In the genomic region with DNA sequence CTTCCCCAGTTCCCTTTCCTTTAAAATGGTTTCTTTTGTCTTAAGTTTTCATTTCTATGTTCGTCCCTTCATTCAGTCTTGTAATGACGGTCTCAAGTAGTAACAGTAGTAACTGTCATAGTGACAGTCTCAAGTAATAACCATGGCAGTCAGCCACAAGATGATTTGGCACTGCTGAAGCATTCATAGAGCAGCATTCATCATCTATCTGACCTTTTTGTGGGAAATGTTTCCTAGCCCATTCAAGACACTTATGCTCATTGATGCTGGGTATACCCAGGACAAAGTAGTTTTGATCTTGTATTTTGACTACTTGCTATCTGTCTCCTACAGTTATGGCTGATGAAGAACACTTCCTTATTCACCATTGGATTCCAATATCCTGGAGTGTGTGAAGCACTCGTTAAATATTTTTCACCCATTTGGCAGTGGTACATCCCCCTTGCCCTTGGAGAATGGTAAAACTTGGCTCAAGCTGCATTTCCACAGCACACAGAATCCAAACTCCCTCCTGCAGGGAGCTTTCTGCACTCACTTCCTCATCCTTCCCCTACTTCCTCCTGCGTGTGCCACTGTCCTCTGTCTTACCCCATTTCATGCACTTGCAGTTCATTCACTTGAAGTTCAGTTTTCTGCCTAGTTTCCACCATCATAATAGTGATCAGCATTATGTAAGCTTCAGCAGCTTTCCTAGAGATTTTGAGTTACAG, we compare ENCODE assay signal across 12 cellular contexts. TPM values are rescaled to one million over a fixed set of nuclear protein-coding genes. Genes with fewer than 3 reads are reported as not detected.
A peak's percentile ranks its signal among the peaks of the same experiment; 100 is the strongest.
DNase-seq lines count a peak whose midpoint lies in the region; ATAC-seq and TF ChIP-seq lines count a peak whose summit lies in the region.
"Had no signal": no experiment of that assay in that cellular context is flagged by ENCODE, and none has a peak within 500 bp of the region (broad histone marks: within the 10 kb centered on the region; RNA-seq: fewer than 3 reads in every experiment).

No MANE protein-coding gene starts in this region.

- no peak for TF ChIP-seq EP300 in transverse colon (IDR thresholded peaks at IDR 0.05; ENCODE audit: low read depth)

- peak in 1 of 2 donors; percentile 27 for DNase-seq in activated T-cell treated with anti-CD3 and anti-CD28 coated beads, Interleukin-2, amount 50 U/mL, for 72 hours
- DNase-seq in activated T-cell treated with anti-CD3 and anti-CD28 coated beads for 4 hours (no peak), right lobe of liver (no peak), transverse colon (no peak), HuH-7 (ENCODE audit: low spot score) (no peak), neural progenitor cell (ENCODE audit: low spot score) (no peak), NCI-H2029 treated with DMSO at 0.1 percent for 48 hours (lab: John Stamatoyannopoulos, UW) (no peak)
- DNase-seq: foreskin melanocyte; stimulated activated CD4-positive, alpha-beta T cell treated with anti-CD3 and anti-CD28 coated beads, Interleukin-2, amount 100 ng/mL, for 24 hours had no signal

- in situ Hi-C loops in transverse colon (cut with MboI; ENCODE audit: low pct_ligation_motif_present in 1 of 4, low pct_unique_long_range_greater_than_20kb in 1 of 4, low sequenced_read_pairs in 3 of 4) = no loop called here

- no peaks in the 10 kb centered on the region for H3K27me3 Mint-ChIP-seq in activated T-cell treated with anti-CD3 and anti-CD28 coated beads, Interleukin-2, amount 50 U/mL, for 72 hours (ENCODE audit: low read depth)
- H3K27me3 Mint-ChIP-seq in activated T-helper 17 cell treated with anti-CD3 and anti-CD28 coated beads, Interleukin-2, amount 50 U/mL, for 72 hours = no peaks in the 10 kb centered on the region
- H3K27me3 Mint-ChIP-seq in neural progenitor cell (ENCODE audit: insufficient read depth, low read depth) = peaks cover 5% of the 10 kb centered on the region

- H3K27ac Mint-ChIP-seq in activated T-cell treated with anti-CD3 and anti-CD28 coated beads, Interleukin-2, amount 50 U/mL, for 72 hours = peak overlapping the region; percentile 16
- H3K27ac Mint-ChIP-seq in activated T-helper 17 cell treated with anti-CD3 and anti-CD28 coated beads, Interleukin-2, amount 50 U/mL, for 72 hours = peak overlapping the region; percentile 81
- H3K27ac Mint-ChIP-seq in neural progenitor cell = no peak overlapping the region

- H3K4me1 ChIP-seq in right lobe of liver (peaks cover 0 to 13% (median 0%) of the 10 kb centered on the region in 4 donors), transverse colon (peaks cover 0 to 12% (median 5%) of the 10 kb centered on the region in 4 donors), neural progenitor cell (no peaks in the 10 kb centered on the region)

- no peak for TF ChIP-seq CTCF in right lobe of liver (IDR thresholded peaks at IDR 0.05)
- TF ChIP-seq CTCF in transverse colon (IDR thresholded peaks at IDR 0.05) = no peak
- no peak for TF ChIP-seq CTCF in neural progenitor cell (IDR thresholded peaks at IDR 0.05)

- peaks cover 11 to 20% of the 10 kb centered on the region in 2 donors for H3K9me3 Mint-ChIP-seq in activated T-cell treated with anti-CD3 and anti-CD28 coated beads, Interleukin-2, amount 50 U/mL, for 72 hours
- H3K9me3 Mint-ChIP-seq in activated T-helper 17 cell treated with anti-CD3 and anti-CD28 coated beads, Interleukin-2, amount 50 U/mL, for 72 hours = peaks cover 8% of the 10 kb centered on the region
- H3K9me3 Mint-ChIP-seq in neural progenitor cell = peaks cover 6% of the 10 kb centered on the region

- peaks cover 21 to 22% of the 10 kb centered on the region in 2 donors for H3K36me3 Mint-ChIP-seq in activated T-cell treated with anti-CD3 and anti-CD28 coated beads, Interleukin-2, amount 50 U/mL, for 72 hours (ENCODE audit: insufficient read depth in 2 of 2)
- H3K36me3 Mint-ChIP-seq in activated T-helper 17 cell treated with anti-CD3 and anti-CD28 coated beads, Interleukin-2, amount 50 U/mL, for 72 hours (ENCODE audit: low read depth) = no peaks in the 10 kb centered on the region
- H3K36me3 Mint-ChIP-seq in neural progenitor cell = no peaks in the 10 kb centered on the region

- intact Hi-C loops in right lobe of liver (cut with DNase I) = no loop called here
- intact Hi-C loops in transverse colon (cut with DNase I; ENCODE audit: low total_unique reads) = no loop called here

- H3K36me3 ChIP-seq in right lobe of liver (no peaks in the 10 kb centered on the region), transverse colon (no peaks in the 10 kb centered on the region), neural progenitor cell (no peaks in the 10 kb centered on the region)
- H3K36me3 ChIP-seq: cardiac muscle cell had no signal

- peak; percentile 86 to 88 for ATAC-seq in activated T-cell treated with anti-CD3 and anti-CD28 coated beads, Interleukin-2, amount 50 U/mL, for 72 hours (replicated peaks in 1 of 2)
- ATAC-seq in activated T-helper 17 cell treated with anti-CD3 and anti-CD28 coated beads, Interleukin-2, amount 50 U/mL, for 72 hours (replicated peaks) = peak; percentile 82
- peak; percentile 69 to 80 (median 72) for ATAC-seq in right lobe of liver

- H3K4me1 Mint-ChIP-seq in activated T-cell treated with anti-CD3 and anti-CD28 coated beads, Interleukin-2, amount 50 U/mL, for 72 hours (ENCODE audit: low read depth) = peaks cover 33% of the 10 kb centered on the region
- H3K4me1 Mint-ChIP-seq in activated T-helper 17 cell treated with anti-CD3 and anti-CD28 coated beads, Interleukin-2, amount 50 U/mL, for 72 hours = peaks cover 17% of the 10 kb centered on the region
- H3K4me1 Mint-ChIP-seq in neural progenitor cell = no peaks in the 10 kb centered on the region

- no peaks in the 10 kb centered on the region for H4K20me1 ChIP-seq in neural progenitor cell (ENCODE audit: low read depth)

- TF ChIP-seq POLR2A in right lobe of liver (IDR thresholded peaks at IDR 0.05) (no peak), transverse colon (IDR thresholded peaks at IDR 0.05) (no peak)

- no peaks in the 10 kb centered on the region for H3F3A ChIP-seq in neural progenitor cell (ENCODE audit: low read depth)

- H3K9me3 ChIP-seq in right lobe of liver (no peaks in the 10 kb centered on the region), transverse colon (no peaks in the 10 kb centered on the region), neural progenitor cell (ENCODE audit: low read depth) (no peaks in the 10 kb centered on the region)

- no peak overlapping the region for H3K9ac ChIP-seq in neural progenitor cell

- no peaks in the 10 kb centered on the region for H3K79me2 ChIP-seq in neural progenitor cell (ENCODE audit: low read depth)

- WGBS in right lobe of liver (ENCODE audit: insufficient coverage, low coverage, low lambda C conversion rate, missing lambda C conversion rate) = 23% methylated on average over 4 of the region's 4 CpGs
- 53 to 65% methylated on average over 4 of the region's 4 CpGs for WGBS in transverse colon (ENCODE audit: low coverage in 1 of 2), 2 donors

- no peak overlapping the region for H2AFZ ChIP-seq in neural progenitor cell (replicated peaks)

- no peaks in the 10 kb centered on the region for H3K27me3 ChIP-seq in right lobe of liver
- H3K27me3 ChIP-seq in transverse colon = no peaks in the 10 kb centered on the region
- H3K27me3 ChIP-seq in neural progenitor cell = no peaks in the 10 kb centered on the region
- H3K27me3 ChIP-seq: cardiac muscle cell had no signal

- H3K4me3 Mint-ChIP-seq in activated T-cell treated with anti-CD3 and anti-CD28 coated beads, Interleukin-2, amount 50 U/mL, for 72 hours = peak overlapping the region; percentile 57 to 74
- peak overlapping the region; percentile 55 for H3K4me3 Mint-ChIP-seq in activated T-helper 17 cell treated with anti-CD3 and anti-CD28 coated beads, Interleukin-2, amount 50 U/mL, for 72 hours
- no peak overlapping the region for H3K4me3 Mint-ChIP-seq in neural progenitor cell

- H3K4me2 ChIP-seq in neural progenitor cell = no peak overlapping the region

- H3K27ac ChIP-seq in right lobe of liver = peak overlapping the region in 2 of 3 donors; percentile 9 to 33
- peak overlapping the region; percentile 16 to 64 (median 52) for H3K27ac ChIP-seq in transverse colon
- H3K27ac ChIP-seq in neural progenitor cell = no peak overlapping the region
- H3K27ac ChIP-seq: cardiac muscle cell had no signal

- H3K4me3 ChIP-seq in right lobe of liver (no peak overlapping the region), transverse colon (no peak overlapping the region), neural progenitor cell (no peak overlapping the region)
- H3K4me3 ChIP-seq: cardiac muscle cell had no signal

RNA-seq across cellular contexts. Expression of a gene that starts 19.0 kb away (rescaled TPM):
- 100 to 1,000 TPM; 114 to 156 TPM for total RNA-seq in activated T-cell treated with anti-CD3 and anti-CD28 coated beads, Interleukin-2, amount 50 U/mL, for 72 hours
- 100 to 1,000 TPM; 102 to 193 TPM for total RNA-seq in activated T-helper 17 cell treated with anti-CD3 and anti-CD28 coated beads, Interleukin-2, amount 50 U/mL, for 72 hours
- total RNA-seq in right lobe of liver (10 to 100 TPM in 5 of 6 experiments, 1 to 10 TPM in 1; 7.2 to 19.4 (median 12.3) TPM), transverse colon (10 to 100 TPM in 3 of 4 donors, 1 to 10 TPM in 1; 7.1 to 37.6 (median 15.7) TPM), neural progenitor cell (ENCODE audit: low replicate concordance) (not detected in 2 replicates)
- total RNA-seq: LHCN-M2 had no signal

RNA-seq across cellular contexts. Expression of a gene that starts 46.0 kb away (rescaled TPM):
- 10 to 100 TPM; 35.1 to 41.6 TPM for total RNA-seq in activated T-cell treated with anti-CD3 and anti-CD28 coated beads, Interleukin-2, amount 50 U/mL, for 72 hours
- total RNA-seq in activated T-helper 17 cell treated with anti-CD3 and anti-CD28 coated beads, Interleukin-2, amount 50 U/mL, for 72 hours = 10 to 100 TPM; 42.3 to 57.3 TPM
- total RNA-seq in right lobe of liver (10 to 100 TPM in 1 of 6 experiments, 1 to 10 TPM in 5; 4.7 to 10.2 (median 8.4) TPM), transverse colon (10 to 100 TPM in 1 of 4 donors, 1 to 10 TPM in 3; 2.2 to 11.7 (median 6.9) TPM), neural progenitor cell (ENCODE audit: low replicate concordance) (not detected in 2 replicates)
- total RNA-seq: LHCN-M2 had no signal
